Comparison of ENCODE assay signal across 18 cellular contexts in genomic region chr1:1664941-1665814, GRCh38. TPM values are rescaled to one million over a fixed set of nuclear protein-coding genes. Genes with fewer than 3 reads are reported as not detected.
DNase-seq lines count a peak whose midpoint lies in the region; ATAC-seq, FAIRE-seq and TF ChIP-seq lines count a peak whose summit lies in the region.
"Had no signal": no experiment of that assay in that cellular context is flagged by ENCODE, and none has a peak within 500 bp of the region (broad histone marks: within the 10 kb centered on the region; RNA-seq: fewer than 3 reads in every experiment).

No MANE protein-coding gene starts in this region.

- CTCF ChIA-PET in HepG2 (lab: Yijun Ruan, JAX; ENCODE audit: low intra/inter-chr PET ratio, low total read pairs) (no interaction called here), MCF 10A (lab: Yijun Ruan, JAX) (interaction anchor here (0.6 to 1.0 kb wide), 2 partner anchors 16 to 49 kb away, joined by 3 read pairs; no protein-coding TSS in a partner anchor)

- H3K4me1 ChIP-seq in HepG2 (ENCODE audit: insufficient read depth, low read length), result no peaks in the 10 kb centered on the region
- H3K4me1 ChIP-seq in upper lobe of right lung, result no peaks in the 10 kb centered on the region
- H3K4me1 ChIP-seq: adrenal gland, HAP-1, testis had no signal

- no peak for ATAC-seq in left ventricle myocardium superior
- ATAC-seq in HepG2, result peak; percentile 22
- peak; percentile 5 for ATAC-seq in upper lobe of right lung

- H3K27ac ChIP-seq in HepG2 (ENCODE audit: extremely low read length, insufficient read depth, low read length) (no peak overlapping the region), upper lobe of right lung (no peak overlapping the region)
- H3K27ac ChIP-seq: adrenal gland, testis had no signal

- H3K9me3 Mint-ChIP-seq in MCF 10A (ENCODE audit: unreplicated experiment), result no peaks in the 10 kb centered on the region
- H3K9me3 Mint-ChIP-seq: activated T-helper 2 cell treated with anti-CD3 and anti-CD28 coated beads, Interferon-gamma antibody, Interleukin-2, Interleukin-4, amounts not matched to agents 10 μg/mL and 5 μg/mL and 100 μg/mL, durations not matched to agents 14 hours and 24 hours and 36 hours had no signal

- no peak overlapping the region for H3K9ac ChIP-seq in HepG2 (ENCODE audit: insufficient read depth, low read depth, low read length)

- H3K79me2 ChIP-seq in HepG2 (ENCODE audit: insufficient read depth, low read length), result no peaks in the 10 kb centered on the region

- TF ChIP-seq CTCF in HepG2 (CRISPR knock-in tag; IDR thresholded peaks at IDR 0.05), result no peak
- TF ChIP-seq CTCF in upper lobe of right lung (IDR thresholded peaks at IDR 0.05), result no peak
- TF ChIP-seq CTCF in MCF 10A (IDR thresholded peaks at IDR 0.05; ENCODE audit: unreplicated experiment), result no peak

- H3K36me3 ChIP-seq in HepG2 (replicated peaks in 1 of 2; ENCODE audit: control insufficient read depth in 1 of 2, insufficient read depth in 2 of 2, low read length in 2 of 2) (peaks cover 6 to 23% of the 10 kb centered on the region in 2 experiments; a peak in 4 of 5 replicates), upper lobe of right lung (peaks cover 43% of the 10 kb centered on the region)

- TF ChIP-seq POLR2A in HepG2 (IDR thresholded peaks at IDR 0.05; ENCODE audit: insufficient read depth in 1 of 2, low read depth in 2 of 2, low read length in 2 of 2), result 0 out of 4 replicates have a peak, but pooled peaks of 1 of the 2 experiments have one; percentile 28

- H3K27me3 Mint-ChIP-seq in MCF 10A (ENCODE audit: insufficient read depth, unreplicated experiment), result no peaks in the 10 kb centered on the region

- H3K27me3 ChIP-seq in HepG2 (ENCODE audit: control insufficient read depth in 1 of 2, insufficient read depth in 2 of 2, low read length in 2 of 2), result no peaks in the 10 kb centered on the region
- H3K27me3 ChIP-seq in upper lobe of right lung, result no peaks in the 10 kb centered on the region
- H3K27me3 ChIP-seq: adrenal gland, testis had no signal

- no peak overlapping the region for H3K4me2 ChIP-seq in HepG2 (ENCODE audit: low read depth, low read length)

- intact Hi-C loops in left ventricle myocardium superior (cut with micrococcal nuclease), result no loop called here
- intact Hi-C loops in cardiac septum (cut with DNase I), result no loop called here
- intact Hi-C loops in HepG2 (cut with micrococcal nuclease; ENCODE audit: unreplicated experiment), result no loop called here
- intact Hi-C loops in upper lobe of right lung (cut with DNase I), result no loop called here
- intact Hi-C loops in MCF 10A (cut with micrococcal nuclease), result no loop called here

- peaks cover 34% of the 10 kb centered on the region for H3K36me3 Mint-ChIP-seq in MCF 10A (ENCODE audit: insufficient read depth, unreplicated experiment)

- no peaks in the 10 kb centered on the region for H3K4me1 Mint-ChIP-seq in MCF 10A (ENCODE audit: insufficient read depth, unreplicated experiment)

- TF ChIP-seq EP300 in HepG2 (IDR thresholded peaks at IDR 0.05; ENCODE audit: low read depth in 2 of 2, low read length in 2 of 2), result no peak
- TF ChIP-seq EP300 in HepG2 (CRISPR knock-in tag; IDR thresholded peaks at IDR 0.05; ENCODE audit: borderline replicate concordance), result no peak

- WGBS in HepG2 (ENCODE audit: low lambda C conversion rate), result 99% methylated on average over 14 of the region's 27 CpGs

- DNase-seq in left ventricle myocardium superior, result peak; percentile 19
- no peak for DNase-seq in cardiac septum (ENCODE audit: low spot score)
- no peak for DNase-seq in HepG2 (ENCODE audit: low spot score)
- peak; percentile 57 for DNase-seq in upper lobe of right lung
- DNase-seq in ecto neural progenitor cell (ENCODE audit: low spot score), result no peak
- no peak for DNase-seq in MCF 10A (ENCODE audit: unreplicated experiment)
- DNase-seq: C1 segment of cervical spinal cord, EL, NCI-H1694 treated with DMSO at 0.1 percent for 48 hours, NCI-H2227 treated with DMSO at 0.1 percent for 48 hours, NCI-H748 treated with DMSO at 0.1 percent for 48 hours, SHP77 treated with DMSO at 0.1 percent for 48 hours, testis had no signal

- H2AFZ ChIP-seq in HepG2 (ENCODE audit: low read length), result no peak overlapping the region

- in situ Hi-C loops in HepG2 (cut with HindIII; ENCODE audit: extremely low pct_ligation_motif_present, low pct_unique_long_range_greater_than_20kb), result no loop called here

- TF ChIP-seq RAD21 in HepG2 (CRISPR knock-in tag; IDR thresholded peaks at IDR 0.05), result no peak

- no peaks in the 10 kb centered on the region for H4K20me1 ChIP-seq in HepG2 (ENCODE audit: insufficient read depth, low read length)

- POLR2A ChIA-PET in HepG2 (lab: Yijun Ruan, JAX) (no interaction called here), MCF 10A (lab: Yijun Ruan, JAX) (interaction anchor here (0.8 kb wide), 1 partner anchor 64 kb away, joined by 3 read pairs; no protein-coding TSS in a partner anchor)

- no peak for FAIRE-seq in HepG2 (lab: Jason Lieb, UNC)
- FAIRE-seq: endothelial cell of umbilical vein had no signal

- H3K4me3 Mint-ChIP-seq in MCF 10A (ENCODE audit: unreplicated experiment), result no peak overlapping the region

- H3K27ac Mint-ChIP-seq in MCF 10A (ENCODE audit: low read depth, unreplicated experiment), result no peak overlapping the region
- H3K27ac Mint-ChIP-seq: activated T-helper 2 cell treated with anti-CD3 and anti-CD28 coated beads, Interferon-gamma antibody, Interleukin-2, Interleukin-4, amounts not matched to agents 10 μg/mL and 5 μg/mL and 100 μg/mL, durations not matched to agents 14 hours and 24 hours and 36 hours had no signal

- BruUV-seq in HepG2 (replicated peaks; lab: Mats Ljungman, UMichigan) (no TSS peak), MCF 10A (replicated peaks; lab: Mats Ljungman, UMichigan) (no TSS peak)

- H3K4me3 ChIP-seq in HepG2 (replicated peaks in 1 of 3; ENCODE audit: insufficient read depth in 1 of 3, low read depth in 2 of 3, low read length in 3 of 3) (no peak overlapping the region), upper lobe of right lung (no peak overlapping the region)
- H3K4me3 ChIP-seq: adrenal gland, HAP-1, lung, testis had no signal

- H3K9me3 ChIP-seq in HepG2 (ENCODE audit: low read length), result no peaks in the 10 kb centered on the region
- no peaks in the 10 kb centered on the region for H3K9me3 ChIP-seq in upper lobe of right lung
- H3K9me3 ChIP-seq: adrenal gland, HAP-1, testis had no signal

RNA-seq across cellular contexts. Expression of gene CDK11B, which starts 6.4 kb away (rescaled TPM):
- 26.1 TPM for total RNA-seq in left ventricle myocardium superior
- total RNA-seq in cardiac septum, result 30.4 TPM
- 12.4 and 15.1 TPM in 2 replicates for total RNA-seq in HepG2 (2016; rRNA removed; fragmentation: Illumina TruSeq; extraction: Trizol)
- 2.3 and 3.1 TPM in 2 replicates for total RNA-seq in HepG2 (2016; cell fraction: cytosol; rRNA removed; fragmentation: Illumina TruSeq; extraction: Trizol; ENCODE audit: low read depth)
- 9.4 and 16.6 TPM in 2 replicates for total RNA-seq in HepG2 (2016; cell fraction: insoluble cytoplasmic fraction; rRNA removed; fragmentation: Illumina TruSeq; extraction: Trizol)
- total RNA-seq in HepG2 (2016; cell fraction: membrane; rRNA removed; fragmentation: Illumina TruSeq; extraction: Trizol), result 3.6 and 4.3 TPM in 2 replicates
- 11.2 TPM in 2 replicates for total RNA-seq in HepG2 (2016; cell fraction: nucleus; rRNA removed; fragmentation: Illumina TruSeq; extraction: Trizol)
- 3.6 and 3.9 TPM in 2 replicates for polyA plus RNA-seq in HepG2 (2011; rRNA removed)
- polyA plus RNA-seq in HepG2 (2011; cell fraction: cytosol; rRNA removed), result 3.1 TPM in 2 replicates
- polyA plus RNA-seq in HepG2 (2011; cell fraction: nucleus; rRNA removed), result 20.3 and 22.5 TPM in 2 replicates
- 15.9 and 17.5 TPM in 2 replicates for polyA plus RNA-seq in HepG2 (2012)
- polyA plus RNA-seq in HepG2 (2016; cell fraction: cytosol; fragmentation: Illumina TruSeq; extraction: Trizol; ENCODE audit: low read depth), result 1.4 and 2.2 TPM in 2 replicates
- polyA plus RNA-seq in HepG2 (2016; cell fraction: insoluble cytoplasmic fraction; fragmentation: Illumina TruSeq; extraction: Trizol; ENCODE audit: low read depth), result 21.8 and 26.2 TPM in 2 replicates
- 4.1 TPM in 2 replicates for polyA plus RNA-seq in HepG2 (2016; cell fraction: membrane; fragmentation: Illumina TruSeq; extraction: Trizol; ENCODE audit: low read depth)
- polyA plus RNA-seq in HepG2 (2016; cell fraction: nucleus; fragmentation: Illumina TruSeq; extraction: Trizol; ENCODE audit: insufficient read depth, low read depth), result 56.5 and 61.8 TPM in 2 replicates
- polyA minus RNA-seq in HepG2 (2011; rRNA and poly(A)+ RNA removed; ENCODE audit: low replicate concordance), result 2.6 and 3.1 TPM in 2 replicates
- polyA minus RNA-seq in HepG2 (2011; cell fraction: cytosol; rRNA and poly(A)+ RNA removed), result 2.2 and 3.0 TPM in 2 replicates
- polyA minus RNA-seq in HepG2 (2011; cell fraction: nucleus; rRNA and poly(A)+ RNA removed), result 3.1 and 3.4 TPM in 2 replicates
- 24.8 TPM for total RNA-seq in upper lobe of right lung
- 32.0 and 32.5 TPM in 2 replicates for total RNA-seq in MCF 10A (2022)

RNA-seq across cellular contexts. Expression of gene SLC35E2B, which starts 27.4 kb away (rescaled TPM):
- total RNA-seq in left ventricle myocardium superior, result 25.3 TPM
- total RNA-seq in cardiac septum, result 19.1 TPM
- total RNA-seq in HepG2 (2016; rRNA removed; fragmentation: Illumina TruSeq; extraction: Trizol), result 10.2 and 14.1 TPM in 2 replicates
- total RNA-seq in HepG2 (2016; cell fraction: cytosol; rRNA removed; fragmentation: Illumina TruSeq; extraction: Trizol; ENCODE audit: low read depth), result 6.4 and 6.9 TPM in 2 replicates
- 8.0 and 14.4 TPM in 2 replicates for total RNA-seq in HepG2 (2016; cell fraction: insoluble cytoplasmic fraction; rRNA removed; fragmentation: Illumina TruSeq; extraction: Trizol)
- 9.4 and 10.0 TPM in 2 replicates for total RNA-seq in HepG2 (2016; cell fraction: membrane; rRNA removed; fragmentation: Illumina TruSeq; extraction: Trizol)
- total RNA-seq in HepG2 (2016; cell fraction: nucleus; rRNA removed; fragmentation: Illumina TruSeq; extraction: Trizol), result 15.3 and 21.0 TPM in 2 replicates
- 19.7 and 25.8 TPM in 2 replicates for polyA plus RNA-seq in HepG2 (2011; rRNA removed)
- 14.2 and 15.2 TPM in 2 replicates for polyA plus RNA-seq in HepG2 (2011; cell fraction: cytosol; rRNA removed)
- 73.9 and 74.2 TPM in 2 replicates for polyA plus RNA-seq in HepG2 (2011; cell fraction: nucleus; rRNA removed)
- 16.8 and 19.4 TPM in 2 replicates for polyA plus RNA-seq in HepG2 (2012)
- 2.0 TPM in 2 replicates for polyA plus RNA-seq in HepG2 (2016; cell fraction: cytosol; fragmentation: Illumina TruSeq; extraction: Trizol; ENCODE audit: low read depth)
- polyA plus RNA-seq in HepG2 (2016; cell fraction: insoluble cytoplasmic fraction; fragmentation: Illumina TruSeq; extraction: Trizol; ENCODE audit: low read depth), result 10.1 and 12.8 TPM in 2 replicates
- polyA plus RNA-seq in HepG2 (2016; cell fraction: membrane; fragmentation: Illumina TruSeq; extraction: Trizol; ENCODE audit: low read depth), result 5.9 and 6.3 TPM in 2 replicates
- polyA plus RNA-seq in HepG2 (2016; cell fraction: nucleus; fragmentation: Illumina TruSeq; extraction: Trizol; ENCODE audit: insufficient read depth, low read depth), result 59.0 and 64.5 TPM in 2 replicates
- 23.7 and 29.9 TPM in 2 replicates for polyA minus RNA-seq in HepG2 (2011; rRNA and poly(A)+ RNA removed; ENCODE audit: low replicate concordance)
- 12.5 and 12.9 TPM in 2 replicates for polyA minus RNA-seq in HepG2 (2011; cell fraction: cytosol; rRNA and poly(A)+ RNA removed)
- 19.1 and 24.4 TPM in 2 replicates for polyA minus RNA-seq in HepG2 (2011; cell fraction: nucleus; rRNA and poly(A)+ RNA removed)
- total RNA-seq in upper lobe of right lung, result 49.8 TPM
- total RNA-seq in MCF 10A (2022), result 35.4 and 38.1 TPM in 2 replicates

RNA-seq across cellular contexts. Expression of gene MMP23B, which starts 33.2 kb away (rescaled TPM):
- total RNA-seq in left ventricle myocardium superior, result 47.9 TPM
- total RNA-seq in cardiac septum, result 60.2 TPM
- 0.75 and 1.0 TPM in 2 replicates for total RNA-seq in HepG2 (2016; rRNA removed; fragmentation: Illumina TruSeq; extraction: Trizol)
- total RNA-seq in HepG2 (2016; cell fraction: cytosol; rRNA removed; fragmentation: Illumina TruSeq; extraction: Trizol; ENCODE audit: low read depth), result 1.0 and 1.4 TPM in 2 replicates
- 0.46 and 1.8 TPM in 2 replicates for total RNA-seq in HepG2 (2016; cell fraction: insoluble cytoplasmic fraction; rRNA removed; fragmentation: Illumina TruSeq; extraction: Trizol)
- 1.1 and 1.5 TPM in 2 replicates for total RNA-seq in HepG2 (2016; cell fraction: membrane; rRNA removed; fragmentation: Illumina TruSeq; extraction: Trizol)
- 2.1 and 2.7 TPM in 2 replicates for total RNA-seq in HepG2 (2016; cell fraction: nucleus; rRNA removed; fragmentation: Illumina TruSeq; extraction: Trizol)
- 0.61 and 2.0 TPM in 2 replicates for polyA plus RNA-seq in HepG2 (2011; rRNA removed)
- polyA plus RNA-seq in HepG2 (2011; cell fraction: cytosol; rRNA removed), result 0.92 and 1.5 TPM in 2 replicates
- 16.7 and 18.0 TPM in 2 replicates for polyA plus RNA-seq in HepG2 (2011; cell fraction: nucleus; rRNA removed)
- polyA plus RNA-seq in HepG2 (2012), result 0.85 and 1.5 TPM in 2 replicates
- polyA plus RNA-seq in HepG2 (2016; cell fraction: cytosol; fragmentation: Illumina TruSeq; extraction: Trizol; ENCODE audit: low read depth), result 0.46 and 1.3 TPM in 2 replicates
- polyA plus RNA-seq in HepG2 (2016; cell fraction: insoluble cytoplasmic fraction; fragmentation: Illumina TruSeq; extraction: Trizol; ENCODE audit: low read depth), result 0.38 and 0.46 TPM in 2 replicates
- 0.78 and 1.4 TPM in 2 replicates for polyA plus RNA-seq in HepG2 (2016; cell fraction: membrane; fragmentation: Illumina TruSeq; extraction: Trizol; ENCODE audit: low read depth)
- polyA plus RNA-seq in HepG2 (2016; cell fraction: nucleus; fragmentation: Illumina TruSeq; extraction: Trizol; ENCODE audit: insufficient read depth, low read depth), result 0.47 and 1.1 TPM in 2 replicates
- 0.54 and 0.75 TPM in 2 replicates for polyA minus RNA-seq in HepG2 (2011; rRNA and poly(A)+ RNA removed; ENCODE audit: low replicate concordance)
- polyA minus RNA-seq in HepG2 (2011; cell fraction: cytosol; rRNA and poly(A)+ RNA removed), result 0.79 TPM in 1 of 2 replicates, not detected in the other
- polyA minus RNA-seq in HepG2 (2011; cell fraction: nucleus; rRNA and poly(A)+ RNA removed), result 0.77 and 1.4 TPM in 2 replicates
- total RNA-seq in upper lobe of right lung, result 40.3 TPM
- 1.4 and 1.7 TPM in 2 replicates for total RNA-seq in MCF 10A (2022)

RNA-seq across cellular contexts. Expression of gene MIB2, which starts 49.9 kb away (rescaled TPM):
- total RNA-seq in left ventricle myocardium superior (131 TPM), cardiac septum (82.4 TPM), HepG2 (2016; rRNA removed; fragmentation: Illumina TruSeq; extraction: Trizol) (10.3 and 30.4 TPM in 2 replicates), upper lobe of right lung (88.7 TPM), MCF 10A (2022) (46.4 and 61.3 TPM in 2 replicates)
- 16.4 and 16.7 TPM in 2 replicates for total RNA-seq in HepG2 (2016; cell fraction: cytosol; rRNA removed; fragmentation: Illumina TruSeq; extraction: Trizol; ENCODE audit: low read depth)
- total RNA-seq in HepG2 (2016; cell fraction: insoluble cytoplasmic fraction; rRNA removed; fragmentation: Illumina TruSeq; extraction: Trizol), result 9.2 and 32.3 TPM in 2 replicates
- 20.6 and 22.6 TPM in 2 replicates for total RNA-seq in HepG2 (2016; cell fraction: membrane; rRNA removed; fragmentation: Illumina TruSeq; extraction: Trizol)
- total RNA-seq in HepG2 (2016; cell fraction: nucleus; rRNA removed; fragmentation: Illumina TruSeq; extraction: Trizol), result 24.1 and 25.9 TPM in 2 replicates
- polyA plus RNA-seq in HepG2 (2011; rRNA removed), result 19.9 and 31.3 TPM in 2 replicates
- polyA plus RNA-seq in HepG2 (2011; cell fraction: cytosol; rRNA removed), result 12.2 and 30.4 TPM in 2 replicates
- polyA plus RNA-seq in HepG2 (2011; cell fraction: nucleus; rRNA removed), result 421 and 707 TPM in 2 replicates
- polyA plus RNA-seq in HepG2 (2012), result 16.8 and 35.3 TPM in 2 replicates
- polyA plus RNA-seq in HepG2 (2016; cell fraction: cytosol; fragmentation: Illumina TruSeq; extraction: Trizol; ENCODE audit: low read depth), result 15.5 and 15.9 TPM in 2 replicates
- polyA plus RNA-seq in HepG2 (2016; cell fraction: insoluble cytoplasmic fraction; fragmentation: Illumina TruSeq; extraction: Trizol; ENCODE audit: low read depth), result 9.4 and 11.7 TPM in 2 replicates
- polyA plus RNA-seq in HepG2 (2016; cell fraction: membrane; fragmentation: Illumina TruSeq; extraction: Trizol; ENCODE audit: low read depth), result 14.1 and 15.4 TPM in 2 replicates
- polyA plus RNA-seq in HepG2 (2016; cell fraction: nucleus; fragmentation: Illumina TruSeq; extraction: Trizol; ENCODE audit: insufficient read depth, low read depth), result 59.2 and 75.4 TPM in 2 replicates
- polyA minus RNA-seq in HepG2 (2011; rRNA and poly(A)+ RNA removed; ENCODE audit: low replicate concordance), result 24.6 and 100 TPM in 2 replicates
- 27.4 and 28.8 TPM in 2 replicates for polyA minus RNA-seq in HepG2 (2011; cell fraction: cytosol; rRNA and poly(A)+ RNA removed)
- 51.5 and 62.8 TPM in 2 replicates for polyA minus RNA-seq in HepG2 (2011; cell fraction: nucleus; rRNA and poly(A)+ RNA removed)

RNA-seq across cellular contexts. Expression of gene CDK11A, which starts 59.0 kb away (rescaled TPM):
- 22.3 TPM for total RNA-seq in left ventricle myocardium superior
- total RNA-seq in cardiac septum, result 25.8 TPM
- 4.7 and 17.9 TPM in 2 replicates for total RNA-seq in HepG2 (2016; rRNA removed; fragmentation: Illumina TruSeq; extraction: Trizol)
- 26.1 and 31.2 TPM in 2 replicates for total RNA-seq in HepG2 (2016; cell fraction: cytosol; rRNA removed; fragmentation: Illumina TruSeq; extraction: Trizol; ENCODE audit: low read depth)
- 4.9 and 21.2 TPM in 2 replicates for total RNA-seq in HepG2 (2016; cell fraction: insoluble cytoplasmic fraction; rRNA removed; fragmentation: Illumina TruSeq; extraction: Trizol)
- 6.7 TPM in 2 replicates for total RNA-seq in HepG2 (2016; cell fraction: membrane; rRNA removed; fragmentation: Illumina TruSeq; extraction: Trizol)
- total RNA-seq in HepG2 (2016; cell fraction: nucleus; rRNA removed; fragmentation: Illumina TruSeq; extraction: Trizol), result 29.5 and 30.0 TPM in 2 replicates
- 11.2 and 14.2 TPM in 2 replicates for polyA plus RNA-seq in HepG2 (2011; rRNA removed)
- 2.1 and 5.1 TPM in 2 replicates for polyA plus RNA-seq in HepG2 (2011; cell fraction: cytosol; rRNA removed)
- 158 and 182 TPM in 2 replicates for polyA plus RNA-seq in HepG2 (2011; cell fraction: nucleus; rRNA removed)
- polyA plus RNA-seq in HepG2 (2012), result 22.5 and 32.0 TPM in 2 replicates
- polyA plus RNA-seq in HepG2 (2016; cell fraction: cytosol; fragmentation: Illumina TruSeq; extraction: Trizol; ENCODE audit: low read depth), result 3.1 and 4.1 TPM in 2 replicates
- polyA plus RNA-seq in HepG2 (2016; cell fraction: insoluble cytoplasmic fraction; fragmentation: Illumina TruSeq; extraction: Trizol; ENCODE audit: low read depth), result 7.1 and 9.9 TPM in 2 replicates
- polyA plus RNA-seq in HepG2 (2016; cell fraction: membrane; fragmentation: Illumina TruSeq; extraction: Trizol; ENCODE audit: low read depth), result 3.9 and 4.2 TPM in 2 replicates
- polyA plus RNA-seq in HepG2 (2016; cell fraction: nucleus; fragmentation: Illumina TruSeq; extraction: Trizol; ENCODE audit: insufficient read depth, low read depth), result 134 and 148 TPM in 2 replicates
- 8.3 and 9.0 TPM in 2 replicates for polyA minus RNA-seq in HepG2 (2011; rRNA and poly(A)+ RNA removed; ENCODE audit: low replicate concordance)
- 64.2 and 65.9 TPM in 2 replicates for polyA minus RNA-seq in HepG2 (2011; cell fraction: cytosol; rRNA and poly(A)+ RNA removed)
- polyA minus RNA-seq in HepG2 (2011; cell fraction: nucleus; rRNA and poly(A)+ RNA removed), result 24.2 and 24.7 TPM in 2 replicates
- 51.7 TPM for total RNA-seq in upper lobe of right lung
- 43.8 and 54.0 TPM in 2 replicates for total RNA-seq in MCF 10A (2022)

Comparison
In these comparisons a context has a peak if more than half of its experiments do, and no peak if none do; other contexts are left out.
1. DNase-seq: peak in left ventricle myocardium superior (single experiment) and upper lobe of right lung (single experiment); none in cardiac septum (single experiment), HepG2 (single experiment), ecto neural progenitor cell (single experiment) and MCF 10A (single experiment).
2. RNA of gene MMP23B, which starts 33.2 kb away (total RNA-seq): 60.2 TPM in cardiac septum (single experiment), 47.9 TPM in left ventricle myocardium superior (single experiment) and 40.3 TPM in upper lobe of right lung (single experiment); 1.4 to 1.7 TPM in MCF 10A and 0.46 to 2.7 TPM in HepG2; every median in the first group is over 10 times any median in the second.